Comparison of ENCODE assay signal across 15 cellular contexts in genomic region chr1:243731974-243732373, GRCh38.
DNase-seq lines count a peak whose midpoint lies in the region; ATAC-seq, FAIRE-seq and TF ChIP-seq lines count a peak whose summit lies in the region.
"Had no signal": no experiment of that assay in that cellular context is flagged by ENCODE, and none has a peak within 500 bp of the region (broad histone marks: within the 10 kb centered on the region; RNA-seq: fewer than 3 reads in every experiment).

No MANE protein-coding gene starts in this region.

- ATAC-seq in GM23338 (peak; percentile 33; the same call in 2 of the 3 replicates), HG03175 (IDR thresholded peaks at IDR 0.05; ENCODE audit: unreplicated experiment) (no peak)

- H3K9me2 ChIP-seq in GM23338 (ENCODE audit: insufficient read depth) = no peaks in the 10 kb centered on the region

- H3F3A ChIP-seq in GM23338 (replicated peaks; ENCODE audit: low read depth) = no peaks in the 10 kb centered on the region

- no peaks in the 10 kb centered on the region for H4K20me1 ChIP-seq in GM23338 (replicated peaks; ENCODE audit: insufficient read depth)

- H3K4me1 ChIP-seq in GM23338 (ENCODE audit: insufficient read depth) (peaks cover 23% of the 10 kb centered on the region), kidney (ENCODE audit: control insufficient read depth in 1 of 2, insufficient read depth in 1 of 2, low read depth in 1 of 2, low read length in 2 of 2) (peaks cover 0 to 5% of the 10 kb centered on the region in 2 donors)
- H3K4me1 ChIP-seq: parathyroid adenoma, SJSA1 had no signal

- FAIRE-seq in kidney (lab: Jason Lieb, UNC) = no peak

- H3K27ac ChIP-seq in GM23338 (ENCODE audit: low read depth) (peak overlapping the region; percentile 84), brain microvascular endothelial cell (peak overlapping the region; percentile 66), kidney (ENCODE audit: low read depth in 2 of 2, low read length in 2 of 2) (no peak overlapping the region)
- H3K27ac ChIP-seq: ascending aorta, parathyroid adenoma, SJSA1 had no signal

- no peak overlapping the region for H3K9ac ChIP-seq in kidney (ENCODE audit: low read length in 2 of 2)
- H3K9ac ChIP-seq: parathyroid adenoma had no signal

- H3K4me1 Mint-ChIP-seq in GM23338 (peaks cover 37% of the 10 kb centered on the region), neural crest cell (peaks cover 19% of the 10 kb centered on the region)

- intact Hi-C loops in kidney (cut with DNase I) = no loop called here

- H3K27ac Mint-ChIP-seq in GM23338 (peak overlapping the region; percentile 63), neural crest cell (ENCODE audit: unreplicated experiment) (peak overlapping the region; percentile 75)
- H3K27ac Mint-ChIP-seq: B cell, memory B cell had no signal

- H3K36me3 ChIP-seq in GM23338 (ENCODE audit: insufficient read depth) (no peaks in the 10 kb centered on the region), brain microvascular endothelial cell (replicated peaks) (no peaks in the 10 kb centered on the region), kidney (ENCODE audit: control insufficient read depth in 1 of 2, insufficient read depth in 2 of 2, low read length in 2 of 2) (no peaks in the 10 kb centered on the region)
- H3K36me3 ChIP-seq: ascending aorta had no signal

- no peaks in the 10 kb centered on the region for H3K9me3 ChIP-seq in kidney (ENCODE audit: control insufficient read depth in 1 of 2, low read length in 2 of 2)
- H3K9me3 ChIP-seq: ascending aorta, SJSA1 had no signal

- DNase-seq in GM23338 (ENCODE audit: low spot score) (no peak), NB4 (ENCODE audit: low read depth) (peak; percentile 90), brain microvascular endothelial cell (no peak), neural crest cell (ENCODE audit: low read depth, low spot score) (no peak), mucosa of gallbladder (ENCODE audit: low spot score) (no peak), GM13977 (ENCODE audit: low spot score) (no peak), kidney (no peak)
- DNase-seq: activated effector memory CD4-positive, alpha-beta T cell treated with anti-CD3 and anti-CD28 coated beads, Interleukin-2, amount 50 U/mL, for 16 hours; DND-41 had no signal

- no peaks in the 10 kb centered on the region for H3K27me3 ChIP-seq in GM23338 (ENCODE audit: insufficient read depth)
- H3K27me3 ChIP-seq in brain microvascular endothelial cell (replicated peaks) = no peaks in the 10 kb centered on the region
- H3K27me3 ChIP-seq: ascending aorta, SJSA1 had no signal

- H3K36me3 Mint-ChIP-seq in GM23338 (ENCODE audit: low read depth) (peaks cover 15% of the 10 kb centered on the region), neural crest cell (ENCODE audit: low read depth) (peaks cover 2% of the 10 kb centered on the region)

- TF ChIP-seq POLR2A in NB4 (IDR thresholded peaks at IDR 0.05; ENCODE audit: extremely low read depth, insufficient read length) = no peak

- H3K4me3 ChIP-seq in GM23338 = no peak overlapping the region
- peak overlapping the region; percentile 83 for H3K4me3 ChIP-seq in NB4 (ENCODE audit: low read depth, low read length)
- H3K4me3 ChIP-seq in brain microvascular endothelial cell (ENCODE audit: low read depth, low read length) = no peak overlapping the region
- H3K4me3 ChIP-seq in kidney (ENCODE audit: low read length in 2 of 2) = no peak overlapping the region
- H3K4me3 ChIP-seq: ascending aorta, SJSA1 had no signal

- TF ChIP-seq CTCF in GM23338 (conservative IDR thresholded peaks at IDR 0.05; ENCODE audit: low read depth in 2 of 2) = no peak
- no peak for TF ChIP-seq CTCF in NB4 (IDR thresholded peaks at IDR 0.05; ENCODE audit: low read depth, low read length)
- no peak for TF ChIP-seq CTCF in brain microvascular endothelial cell (IDR thresholded peaks at IDR 0.05; ENCODE audit: low read depth, low read length, missing control alignments)
- no peak for TF ChIP-seq CTCF in neural crest cell (conservative IDR thresholded peaks at IDR 0.05)
- TF ChIP-seq CTCF in GM13977 (IDR thresholded peaks at IDR 0.05; ENCODE audit: extremely low read depth, insufficient read depth, missing control alignments) = no peak
- TF ChIP-seq CTCF in kidney (IDR thresholded peaks at IDR 0.05; ENCODE audit: borderline replicate concordance, extremely low read depth, insufficient read depth) = no peak

- no peak overlapping the region for H2AFZ ChIP-seq in GM23338
- H2AFZ ChIP-seq: parathyroid adenoma had no signal

- H3K4me2 ChIP-seq in GM23338 = 0 out of 2 replicates have a peak overlapping the region, but pooled peaks have one; percentile 5

- peaks cover 5% of the 10 kb centered on the region; the same call in 2 of the 3 replicates for H3K9me3 Mint-ChIP-seq in GM23338
- peaks cover under 1% of the 10 kb centered on the region for H3K9me3 Mint-ChIP-seq in neural crest cell

- in situ Hi-C loops in brain microvascular endothelial cell (cut with HindIII; ENCODE audit: low pct_ligation_motif_present, low sequenced_read_pairs) (no loop called here), GM13977 (cut with MboI; ENCODE audit: low pct_unique_long_range_greater_than_20kb, low sequenced_read_pairs, unreplicated experiment) (loop anchor here (25.0 kb wide), 1 partner anchor 395 kb away; no protein-coding TSS in a partner anchor)

- H3K79me2 ChIP-seq in GM23338 (replicated peaks; ENCODE audit: insufficient read depth) = no peaks in the 10 kb centered on the region

- H3K4me3 Mint-ChIP-seq in GM23338 (no peak overlapping the region), neural crest cell (no peak overlapping the region)
- H3K4me3 Mint-ChIP-seq: B cell, memory B cell had no signal

- no peaks in the 10 kb centered on the region for H3K27me3 Mint-ChIP-seq in GM23338 (ENCODE audit: insufficient read depth, low read depth, poor library complexity)
- no peaks in the 10 kb centered on the region for H3K27me3 Mint-ChIP-seq in neural crest cell (ENCODE audit: low read depth)
- H3K27me3 Mint-ChIP-seq: B cell, memory B cell had no signal

TF ChIP-seq in GM23338, 12 proteins besides CTCF, POLR2A, EP300 and RAD21 (continues in another document):
- no peak for TF ChIP-seq JUNB (IDR thresholded peaks at IDR 0.05; ENCODE audit: unreplicated experiment)
- TF ChIP-seq POLR2AphosphoS5 (IDR thresholded peaks at IDR 0.05; ENCODE audit: low read depth) = no peak
- no peak for TF ChIP-seq REST (IDR thresholded peaks at IDR 0.05; ENCODE audit: unreplicated experiment)
- no peak for TF ChIP-seq EZH2phosphoT487 (IDR thresholded peaks at IDR 0.05; ENCODE audit: unreplicated experiment)
- TF ChIP-seq ZNF331 (CRISPR knock-in tag; IDR thresholded peaks at IDR 0.05; ENCODE audit: low read depth) = no peak
- TF ChIP-seq EZH2 (IDR thresholded peaks at IDR 0.05; ENCODE audit: low read depth, unreplicated experiment) = no peak
- TF ChIP-seq ETS1 (IDR thresholded peaks at IDR 0.05) = no peak
- TF ChIP-seq ZNF114 (CRISPR knock-in tag; IDR thresholded peaks at IDR 0.05) = no peak
- no peak for TF ChIP-seq STAT1 (IDR thresholded peaks at IDR 0.05; ENCODE audit: unreplicated experiment)
- no peak for TF ChIP-seq CREB1 (CRISPR knock-in tag; IDR thresholded peaks at IDR 0.05; ENCODE audit: low read depth)
- no peak for TF ChIP-seq NANOG (IDR thresholded peaks at IDR 0.05; ENCODE audit: borderline replicate concordance)

Comparison
In these comparisons a context has a peak if more than half of its experiments do, and no peak if none do; other contexts are left out.
1. H3K27ac ChIP-seq: peak in GM23338 (single experiment) and brain microvascular endothelial cell (single experiment); none in kidney (0 of 2).